Comparison of ENCODE assay signal across 25 cellular contexts in genomic region chr2:241105641-241106040, GRCh38. TPM values are rescaled to one million over a fixed set of nuclear protein-coding genes. Genes with fewer than 3 reads are reported as not detected.
DNase-seq lines count a peak whose midpoint lies in the region; ATAC-seq and TF ChIP-seq lines count a peak whose summit lies in the region.
"Had no signal": no experiment of that assay in that cellular context is flagged by ENCODE, and none has a peak within 500 bp of the region (broad histone marks: within the 10 kb centered on the region; RNA-seq: fewer than 3 reads in every experiment).

No MANE protein-coding gene starts in this region.

- peak; percentile 34 for DNase-seq in NCI-H2171 treated with DMSO at 0.1 percent for 48 hours (lab: John Stamatoyannopoulos, UW)
- DNase-seq in NCI-H2171 (lab: John Stamatoyannopoulos, UW), result no peak
- DNase-seq in Karpas-422, result no peak
- DNase-seq in coronary artery (ENCODE audit: low spot score), result peak; percentile 50
- DNase-seq in psoas muscle, result no peak
- DNase-seq in mesendoderm, result no peak
- DNase-seq: activated B cell treated with CpG ODN at 0.5 μM for 24 hours; activated naive CD4-positive, alpha-beta T cell; DMS79; esophagus squamous epithelium; foreskin melanocyte; GDM1; HFFc6; Kasumi-1; mammary epithelial cell; NCI-H1694 treated with DMSO at 0.1 percent for 48 hours; NCI-H69; sigmoid colon; SJCRH30; stimulated activated CD4-positive, alpha-beta T cell treated with anti-CD3 and anti-CD28 coated beads, Interleukin-15, amount 100 ng/mL, for 24 hours; stimulated activated naive CD4-positive, alpha-beta T cell had no signal

- H3K9me3 ChIP-seq in Karpas-422 (ENCODE audit: low read length) (no peaks in the 10 kb centered on the region), psoas muscle (no peaks in the 10 kb centered on the region)
- H3K9me3 ChIP-seq: esophagus squamous epithelium, neutrophil, sigmoid colon, SJCRH30 had no signal

- no peak overlapping the region for H2BK5ac ChIP-seq in mesendoderm (ENCODE audit: low read length)

- H3K27me3 ChIP-seq in Karpas-422 (ENCODE audit: low read length), result no peaks in the 10 kb centered on the region
- H3K27me3 ChIP-seq in psoas muscle (ENCODE audit: insufficient read depth in 3 of 3, low read length in 2 of 3), result no peaks in the 10 kb centered on the region
- H3K27me3 ChIP-seq in mesendoderm (ENCODE audit: insufficient read depth, low read length, poor library complexity), result no peaks in the 10 kb centered on the region
- H3K27me3 ChIP-seq: esophagus squamous epithelium, neutrophil, sigmoid colon, SJCRH30 had no signal

- no peak overlapping the region for H3K23ac ChIP-seq in mesendoderm (ENCODE audit: low read length)

- H4K8ac ChIP-seq in mesendoderm (ENCODE audit: low read depth, low read length), result no peak overlapping the region

- H3K4me2 ChIP-seq in Karpas-422 (ENCODE audit: low read depth, low read length, poor library complexity, severe bottlenecking), result no peak overlapping the region
- H3K4me2 ChIP-seq in mesendoderm (ENCODE audit: low read length), result no peak overlapping the region
- H3K4me2 ChIP-seq: GM23338 had no signal

- no peak overlapping the region for H2BK120ac ChIP-seq in mesendoderm (ENCODE audit: low read depth, low read length)

- no peak overlapping the region for H2AFZ ChIP-seq in Karpas-422 (ENCODE audit: low read length)
- H2AFZ ChIP-seq: GM23338 had no signal

- peaks cover 28% of the 10 kb centered on the region for H3K79me2 ChIP-seq in Karpas-422 (ENCODE audit: low read length)
- H3K79me2 ChIP-seq in mesendoderm (ENCODE audit: control insufficient read depth, insufficient read depth, low read length), result peaks cover 7% of the 10 kb centered on the region

- H3K4me3 ChIP-seq in Karpas-422 (ENCODE audit: low read length), result no peak overlapping the region
- no peak overlapping the region for H3K4me3 ChIP-seq in coronary artery
- H3K4me3 ChIP-seq in psoas muscle, result no peak overlapping the region
- no peak overlapping the region for H3K4me3 ChIP-seq in mesendoderm (ENCODE audit: low read length)
- H3K4me3 ChIP-seq: esophagus squamous epithelium, GM23338, sigmoid colon, SJCRH30 had no signal

- H3K56ac ChIP-seq in mesendoderm (ENCODE audit: low read length), result no peak overlapping the region

- ATAC-seq in psoas muscle (no peak), HG03342 (IDR thresholded peaks at IDR 0.05; ENCODE audit: unreplicated experiment) (no peak)
- ATAC-seq: GM23338 had no signal

- TF ChIP-seq CTCF in 22Rv1 (IDR thresholded peaks at IDR 0.05) (no peak), coronary artery (IDR thresholded peaks at IDR 0.05) (no peak), psoas muscle (IDR thresholded peaks at IDR 0.05) (no peak)

- H3K9me2 ChIP-seq in Karpas-422 (replicated peaks; ENCODE audit: insufficient read depth, low read length), result no peaks in the 10 kb centered on the region

- no peaks in the 10 kb centered on the region for H3K36me3 ChIP-seq in Karpas-422 (ENCODE audit: insufficient read depth, low read length)
- H3K36me3 ChIP-seq in psoas muscle (ENCODE audit: insufficient read depth in 1 of 2, low read depth in 1 of 2), result peaks cover 0 to 1% of the 10 kb centered on the region in 2 donors
- H3K36me3 ChIP-seq in mesendoderm (ENCODE audit: control insufficient read depth, insufficient read depth, low read length), result no peaks in the 10 kb centered on the region
- H3K36me3 ChIP-seq: neutrophil, sigmoid colon, SJCRH30 had no signal

- WGBS in psoas muscle, 3 donors, result 41 to 50% (median 48%) methylated on average over 3 of the region's 3 CpGs
- no CpG with 5 or more reads among the region's 3 CpGs for WGBS in mesendoderm (ENCODE audit: extremely low coverage, insufficient coverage, low lambda C conversion rate)

- H4K20me1 ChIP-seq in Karpas-422 (ENCODE audit: insufficient read depth, low read depth, low read length), result no peaks in the 10 kb centered on the region

- no peak overlapping the region for H4K5ac ChIP-seq in mesendoderm (ENCODE audit: low read length)

- no peak overlapping the region for H2AK5ac ChIP-seq in mesendoderm (ENCODE audit: low read length)

- H3K4ac ChIP-seq in mesendoderm (ENCODE audit: low read depth, low read length), result no peak overlapping the region

- intact Hi-C loops in psoas muscle (cut with DNase I), result loop anchor here in 1 of 2 donors (5.0 kb wide), 1 partner anchor 42 kb away; the partner anchor contains the start of gene PASK

- H3K27ac ChIP-seq in 22Rv1 (peak overlapping the region; percentile 100), Karpas-422 (ENCODE audit: low read length) (peak overlapping the region; percentile 26; the same call in 1 of the 2 replicates), coronary artery (no peak overlapping the region), psoas muscle (no peak overlapping the region), mesendoderm (ENCODE audit: low read depth, low read length) (no peak overlapping the region)
- H3K27ac ChIP-seq: esophagus squamous epithelium, neutrophil, sigmoid colon, SJCRH30 had no signal

- H3K9ac ChIP-seq in Karpas-422 (ENCODE audit: low read length) (no peak overlapping the region), mesendoderm (ENCODE audit: low read length) (no peak overlapping the region)

- H3K4me1 ChIP-seq in Karpas-422 (ENCODE audit: low read length) (peaks cover 35% of the 10 kb centered on the region), psoas muscle (peaks cover 16% of the 10 kb centered on the region), mesendoderm (ENCODE audit: control insufficient read depth, low read depth, low read length) (no peaks in the 10 kb centered on the region)
- H3K4me1 ChIP-seq: SJCRH30 had no signal

- H2BK15ac ChIP-seq in mesendoderm (replicated peaks; ENCODE audit: low read depth), result no peak overlapping the region

- H3K79me1 ChIP-seq in mesendoderm (ENCODE audit: low read length), result peaks cover 7% of the 10 kb centered on the region

- no peak overlapping the region for H3K18ac ChIP-seq in mesendoderm (ENCODE audit: low read length)

RNA-seq across cellular contexts. Expression of gene MTERF4, which starts 3.6 kb away (rescaled TPM):
- total RNA-seq in Karpas-422 (2014; rRNA removed; shearing (Covaris generic); ENCODE audit: low replicate concordance), result 45.1 and 49.5 TPM in 2 replicates
- total RNA-seq in psoas muscle, result 10 to 100 TPM; 27.3 to 39.0 (median 32.6) TPM
- polyA plus RNA-seq in psoas muscle, result 10 to 100 TPM; 31.8 to 48.0 (median 32.8) TPM
- polyA plus RNA-seq in mesendoderm (2013, experiment 1 of 2), result 23.0 TPM
- 23.7 TPM for polyA plus RNA-seq in mesendoderm (2013, experiment 2 of 2)

RNA-seq across cellular contexts. Expression of gene PASK, which starts 43.6 kb away (rescaled TPM):
- 17.0 and 23.9 TPM in 2 replicates for total RNA-seq in Karpas-422 (2014; rRNA removed; shearing (Covaris generic); ENCODE audit: low replicate concordance)
- total RNA-seq in psoas muscle, result 1 to 10 TPM in 2 of 4 donors, under 1 TPM in 2; 0.71 to 1.9 (median 1.2) TPM
- polyA plus RNA-seq in psoas muscle, result 1 to 10 TPM in 1 of 3 donors, under 1 TPM in 2; 0.41 to 1.3 (median 0.44) TPM
- polyA plus RNA-seq in mesendoderm (2013, experiment 1 of 2), result 12.6 TPM
- 12.7 TPM for polyA plus RNA-seq in mesendoderm (2013, experiment 2 of 2)

RNA-seq across cellular contexts. Expression of gene PPP1R7, which starts 44.6 kb away (rescaled TPM):
- total RNA-seq in Karpas-422 (2014; rRNA removed; shearing (Covaris generic); ENCODE audit: low replicate concordance), result 39.5 and 54.4 TPM in 2 replicates
- total RNA-seq in psoas muscle, result 10 to 100 TPM; 71.3 to 80.8 (median 72.2) TPM
- 100 to 1,000 TPM in 1 of 3 donors, 10 to 100 TPM in 2; 44.0 to 108 (median 74.6) TPM for polyA plus RNA-seq in psoas muscle
- 54.8 TPM for polyA plus RNA-seq in mesendoderm (2013, experiment 1 of 2)
- polyA plus RNA-seq in mesendoderm (2013, experiment 2 of 2), result 56.0 TPM

Comparison
In these comparisons a context has a peak if more than half of its experiments do, and no peak if none do; other contexts are left out.
1. DNase-seq: peak in NCI-H2171 treated with DMSO at 0.1 percent for 48 hours (single experiment) and coronary artery (single experiment); none in NCI-H2171 (single experiment), Karpas-422 (single experiment), psoas muscle (0 of 2) and mesendoderm (single experiment).
2. H3K27ac ChIP-seq: peak in 22Rv1 (single experiment) and Karpas-422 (single experiment); none in coronary artery (0 of 2), psoas muscle (single experiment) and mesendoderm (single experiment).